ENCODE assay signal across 8 cellular contexts in genomic region chr17:75763613-75764416, GRCh38. TPM values are rescaled to one million over a fixed set of nuclear protein-coding genes. Genes with fewer than 3 reads are reported as not detected.
DNase-seq lines count a peak whose midpoint lies in the region; ATAC-seq, FAIRE-seq and TF ChIP-seq lines count a peak whose summit lies in the region.

No MANE protein-coding gene starts in this region.

- H3K36me3 ChIP-seq in K562 (ENCODE audit: control insufficient read depth, insufficient read depth, low read length) (no peaks in the 10 kb centered on the region), lower lobe of right lung (peaks cover 8% of the 10 kb centered on the region), upper lobe of left lung (peaks cover 3 to 19% (median 8%) of the 10 kb centered on the region in 4 donors)

- H3K27ac Mint-ChIP-seq in activated T-cell treated with anti-CD3 and anti-CD28 coated beads, Interleukin-2, amount 50 U/mL, for 72 hours = no peak overlapping the region

- TF ChIP-seq POLR2A in K562 (conservative IDR thresholded peaks at IDR 0.05) (no peak), upper lobe of left lung (IDR thresholded peaks at IDR 0.05) (no peak)

- intact Hi-C loops in K562 (cut with micrococcal nuclease) = loop anchor here (5.0 kb wide), 1 partner anchor 83 kb away; no protein-coding TSS in a partner anchor
- intact Hi-C loops in lower lobe of right lung (cut with DNase I) = no loop called here

- H3K4me3 ChIP-seq in K562 (peak overlapping the region; percentile 74), lower lobe of right lung (peak overlapping the region; percentile 89), upper lobe of left lung (peak overlapping the region; percentile 40 to 77 (median 69))

- in situ Hi-C loops in K562 (cut with MboI) = no loop called here

- H3K9ac ChIP-seq in K562 (ENCODE audit: insufficient read depth in 1 of 2, low read depth in 2 of 2, low read length in 2 of 2) = peak overlapping the region; percentile 88 to 92

- H3K27ac ChIP-seq in K562 (ENCODE audit: extremely low read depth, low read depth, low read length) (peak overlapping the region; percentile 59), lower lobe of right lung (peak overlapping the region; percentile 93), upper lobe of left lung (peak overlapping the region; percentile 83 to 92 (median 88))

- TF ChIP-seq EP300 in K562 (IDR thresholded peaks at IDR 0.05; ENCODE audit: low read length) = no peak
- TF ChIP-seq EP300 in upper lobe of left lung (IDR thresholded peaks at IDR 0.05) = no peak

- H3K27me3 ChIP-seq in K562 (ENCODE audit: control insufficient read depth in 2 of 2, insufficient read depth in 2 of 2, low read length in 2 of 2) (no peaks in the 10 kb centered on the region), lower lobe of right lung (ENCODE audit: low read depth) (no peaks in the 10 kb centered on the region), upper lobe of left lung (no peaks in the 10 kb centered on the region)

- H3K9me3 ChIP-seq in K562 (replicated peaks; ENCODE audit: control insufficient read depth, insufficient read depth, low read depth, low read length) (no peaks in the 10 kb centered on the region), lower lobe of right lung (no peaks in the 10 kb centered on the region), upper lobe of left lung (no peaks in the 10 kb centered on the region)

- no peaks in the 10 kb centered on the region for H3K79me2 ChIP-seq in K562 (ENCODE audit: control insufficient read depth, insufficient read depth, low read length)

- H3K4me3 Mint-ChIP-seq in activated T-cell treated with anti-CD3 and anti-CD28 coated beads, Interleukin-2, amount 50 U/mL, for 72 hours = peak overlapping the region; percentile 83 to 93

- no peak for ATAC-seq in activated T-cell treated with anti-CD3 and anti-CD28 coated beads, Interleukin-2, amount 50 U/mL, for 72 hours (replicated peaks in 1 of 2)
- ATAC-seq in K562 = peak; percentile 9
- peak; percentile 0 for ATAC-seq in lower lobe of right lung
- no peak for ATAC-seq in upper lobe of left lung (ENCODE audit: low FRiP score in 2 of 2)

- no TSS peak for BruUV-seq in K562 (replicated peaks; lab: Mats Ljungman, UMichigan)

- peaks cover 19% of the 10 kb centered on the region for H3K4me1 Mint-ChIP-seq in activated T-cell treated with anti-CD3 and anti-CD28 coated beads, Interleukin-2, amount 50 U/mL, for 72 hours (ENCODE audit: low read depth)

- peak overlapping the region; percentile 92 for H2AFZ ChIP-seq in K562 (ENCODE audit: low read depth, low read length)

- TF ChIP-seq CTCF in K562 (IDR thresholded peaks at IDR 0.05 in 2 of 3, conservative IDR thresholded peaks at IDR 0.05 in 1 of 3; ENCODE audit: insufficient read depth in 2 of 3, low read depth in 1 of 3, low read length in 3 of 3) (no peak), lower lobe of right lung (IDR thresholded peaks at IDR 0.05) (no peak), upper lobe of left lung (IDR thresholded peaks at IDR 0.05) (no peak), GM10248 (IDR thresholded peaks at IDR 0.05; ENCODE audit: control extremely low read depth, extremely low read depth, low read depth, missing control alignments) (no peak)

- DNase-seq in activated T-cell treated with anti-CD3 and anti-CD28 coated beads, Interleukin-2, amount 50 U/mL, for 72 hours = no peak
- DNase-seq in activated T-cell treated with anti-CD3 and anti-CD28 coated beads for 4 hours (no peak), K562 (ENCODE audit: extremely low read depth in 1 of 4, low spot score in 3 of 4) (peak in 2 of 4 experiments; percentile 50 to 56), lower lobe of right lung (peak; percentile 43), upper lobe of left lung (no peak), NCI-H1930 (lab: John Stamatoyannopoulos, UW) (no peak), GM10248 (ENCODE audit: extremely low spot score) (no peak), GM19240 (ENCODE audit: insufficient read length, low spot score) (no peak)

- peaks cover 0 to 1% of the 10 kb centered on the region in 2 donors for H3K36me3 Mint-ChIP-seq in activated T-cell treated with anti-CD3 and anti-CD28 coated beads, Interleukin-2, amount 50 U/mL, for 72 hours (ENCODE audit: insufficient read depth in 2 of 2)

- peak; percentile 15 for FAIRE-seq in K562 (lab: Jason Lieb, UNC)

- CTCF ChIA-PET in K562 (lab: Yijun Ruan, JAX; ENCODE audit: low intra/inter-chr PET ratio) (interaction anchor here (0.6 to 1.9 kb wide), 3 partner anchors 65 to 241 kb away, joined by 3 to 5 read pairs (median 3); no protein-coding TSS in a partner anchor), GM10248 (lab: Yijun Ruan, JAX) (interaction anchor here (0.7 to 6.1 kb wide), 29 partner anchors 8 to 163 kb away, joined by 3 to 106 read pairs (median 5); partner anchors contain the start of genes SMIM5, TRIM65, UNK and WBP2)

- H3K4me1 ChIP-seq in K562 (replicated peaks in 1 of 2; ENCODE audit: control insufficient read depth in 2 of 2, insufficient read depth in 2 of 2, low read length in 2 of 2) (peaks cover 12 to 38% of the 10 kb centered on the region in 2 experiments), lower lobe of right lung (peaks cover 21% of the 10 kb centered on the region), upper lobe of left lung (peaks cover 17 to 30% (median 20%) of the 10 kb centered on the region in 4 donors)

- H3K27me3 Mint-ChIP-seq in activated T-cell treated with anti-CD3 and anti-CD28 coated beads, Interleukin-2, amount 50 U/mL, for 72 hours (ENCODE audit: low read depth) = no peaks in the 10 kb centered on the region

- H4K20me1 ChIP-seq in K562 (replicated peaks; ENCODE audit: control insufficient read depth, insufficient read depth, low read length) = no peaks in the 10 kb centered on the region; the same call in 1 of the 2 replicates

- H3K4me2 ChIP-seq in K562 (ENCODE audit: insufficient read depth, low read length) = peak overlapping the region; percentile 85

- no peak for TF ChIP-seq RAD21 in K562 (CRISPR knock-in tag; conservative IDR thresholded peaks at IDR 0.05 in 1 of 2, IDR thresholded peaks at IDR 0.05 in 1 of 2)

- H3K9me3 Mint-ChIP-seq in activated T-cell treated with anti-CD3 and anti-CD28 coated beads, Interleukin-2, amount 50 U/mL, for 72 hours = no peaks in the 10 kb centered on the region

- 72% methylated on average over 16 of the region's 16 CpGs for WGBS in K562 (ENCODE audit: insufficient coverage, low coverage, missing lambda C conversion rate)
- WGBS in upper lobe of left lung, 2 donors = 77 to 91% methylated on average over 4 to 16 of the region's 16 CpGs

- POLR2A ChIA-PET in K562 (lab: Yijun Ruan, JAX) (interaction anchor here (0.6 to 14.7 kb wide), 7 partner anchors 10 to 91 kb away, joined by 3 to 464 read pairs (median 4); partner anchors contain the start of gene WBP2), GM10248 (lab: Yijun Ruan, JAX) (interaction anchor here (0.6 to 6.2 kb wide), 5 partner anchors 12 to 474 kb away, joined by 3 to 97 read pairs (median 3); a partner anchor contains a TSS)

- H3K9me1 ChIP-seq in K562 (ENCODE audit: control insufficient read depth, insufficient read depth, low read length) = peaks cover 4% of the 10 kb centered on the region

RNA-seq across cellular contexts. Expression of gene GALK1, which starts 1.2 kb away (rescaled TPM):
- 10 to 100 TPM; 41.9 to 51.2 TPM for total RNA-seq in activated T-cell treated with anti-CD3 and anti-CD28 coated beads, Interleukin-2, amount 50 U/mL, for 72 hours
- 12.6 and 46.2 TPM in 2 replicates for total RNA-seq in K562 (2011; cell fraction: chromatin; rRNA removed; ENCODE audit: low replicate concordance)
- total RNA-seq in K562 (2011; cell fraction: nucleolus; rRNA removed) = 46.2 and 53.6 TPM in 2 replicates
- 21.6 and 27.1 TPM in 2 replicates for total RNA-seq in K562 (2011; cell fraction: nucleoplasm; rRNA removed)
- total RNA-seq in K562 (2014; rRNA removed) (51.6 and 58.5 TPM in 2 replicates), K562 (2014; rRNA removed; fragmentation: Illumina TruSeq; extraction: Trizol) (2.2 and 4.2 TPM in 2 replicates), K562 (2015; rRNA removed; fragmentation: Illumina TruSeq; extraction: Trizol) (23.2 and 23.4 TPM in 2 replicates), K562 (2021) (41.6 and 46.7 TPM in 2 replicates), lower lobe of right lung (34.0 TPM), upper lobe of left lung (10 to 100 TPM; 18.9 to 65.7 (median 40.6) TPM)
- polyA plus RNA-seq in K562 (2011; rRNA removed) (17.4 and 31.4 TPM in 2 replicates), K562 (2014; fragmentation: Illumina TruSeq; extraction: Trizol) (6.1 and 15.8 TPM in 2 replicates), K562 (2014; fragmentation: Nextera tagmentation; extraction: Ambion mirVana) (1 to 10 TPM in 1 of 2 experiments, under 1 TPM in 1; 0.45 to 2.1 TPM), K562 (2014; rRNA removed) (36.4 and 40.3 TPM in 2 replicates)
- 40.3 and 101 TPM in 2 replicates for polyA plus RNA-seq in K562 (2011; cell fraction: cytosol; rRNA removed)
- 71.0 and 91.6 TPM in 2 replicates for polyA plus RNA-seq in K562 (2011; cell fraction: nucleus; rRNA removed)
- 29.9 and 60.2 TPM in 2 replicates for polyA plus RNA-seq in K562 (2012)
- polyA minus RNA-seq in K562 (2011; rRNA and poly(A)+ RNA removed) = 7.4 and 9.8 TPM in 2 replicates
- 23.4 and 30.8 TPM in 2 replicates for polyA minus RNA-seq in K562 (2011; cell fraction: cytosol; rRNA and poly(A)+ RNA removed)
- 18.3 and 25.1 TPM in 2 replicates for polyA minus RNA-seq in K562 (2011; cell fraction: nucleus; rRNA and poly(A)+ RNA removed)

RNA-seq across cellular contexts. Expression of gene UNK, which starts 20.8 kb away (rescaled TPM):
- 10 to 100 TPM; 20.7 to 22.6 TPM for total RNA-seq in activated T-cell treated with anti-CD3 and anti-CD28 coated beads, Interleukin-2, amount 50 U/mL, for 72 hours
- total RNA-seq in K562 (2011; cell fraction: chromatin; rRNA removed; ENCODE audit: low replicate concordance) = 112 and 148 TPM in 2 replicates
- total RNA-seq in K562 (2011; cell fraction: nucleolus; rRNA removed) = 60.9 and 67.9 TPM in 2 replicates
- 116 and 161 TPM in 2 replicates for total RNA-seq in K562 (2011; cell fraction: nucleoplasm; rRNA removed)
- total RNA-seq in K562 (2014; rRNA removed) = 12.8 and 16.0 TPM in 2 replicates
- total RNA-seq in K562 (2014; rRNA removed; fragmentation: Illumina TruSeq; extraction: Trizol) = 24.8 and 27.6 TPM in 2 replicates
- 25.8 and 27.7 TPM in 2 replicates for total RNA-seq in K562 (2015; rRNA removed; fragmentation: Illumina TruSeq; extraction: Trizol)
- 22.2 and 26.7 TPM in 2 replicates for total RNA-seq in K562 (2021)
- polyA plus RNA-seq in K562 (2011; rRNA removed) = 38.6 and 38.7 TPM in 2 replicates
- 17.7 and 26.9 TPM in 2 replicates for polyA plus RNA-seq in K562 (2011; cell fraction: cytosol; rRNA removed)
- 31.3 and 35.3 TPM in 2 replicates for polyA plus RNA-seq in K562 (2011; cell fraction: nucleus; rRNA removed)
- polyA plus RNA-seq in K562 (2012) = 20.2 and 24.9 TPM in 2 replicates
- 36.5 and 38.1 TPM in 2 replicates for polyA plus RNA-seq in K562 (2014; fragmentation: Illumina TruSeq; extraction: Trizol)
- 10 to 100 TPM; 13.7 to 18.8 TPM for polyA plus RNA-seq in K562 (2014; fragmentation: Nextera tagmentation; extraction: Ambion mirVana)
- polyA plus RNA-seq in K562 (2014; rRNA removed) = 24.2 and 25.4 TPM in 2 replicates
- polyA minus RNA-seq in K562 (2011; rRNA and poly(A)+ RNA removed) = 25.3 and 43.9 TPM in 2 replicates
- 6.6 and 14.4 TPM in 2 replicates for polyA minus RNA-seq in K562 (2011; cell fraction: cytosol; rRNA and poly(A)+ RNA removed)
- 17.8 and 34.1 TPM in 2 replicates for polyA minus RNA-seq in K562 (2011; cell fraction: nucleus; rRNA and poly(A)+ RNA removed)
- total RNA-seq in lower lobe of right lung = 31.1 TPM
- 10 to 100 TPM; 22.4 to 97.4 (median 31.4) TPM for total RNA-seq in upper lobe of left lung

RNA-seq across cellular contexts. Expression of gene ITGB4, which starts 42.6 kb away (rescaled TPM):
- total RNA-seq in activated T-cell treated with anti-CD3 and anti-CD28 coated beads, Interleukin-2, amount 50 U/mL, for 72 hours = 1 to 10 TPM; 2.7 to 3.5 TPM
- 0.84 and 1.1 TPM in 2 replicates for total RNA-seq in K562 (2011; cell fraction: chromatin; rRNA removed; ENCODE audit: low replicate concordance)
- 1.7 and 2.4 TPM in 2 replicates for total RNA-seq in K562 (2011; cell fraction: nucleolus; rRNA removed)
- total RNA-seq in K562 (2011; cell fraction: nucleoplasm; rRNA removed) = 1.4 and 1.9 TPM in 2 replicates
- 0.05 and 0.82 TPM in 2 replicates for total RNA-seq in K562 (2014; rRNA removed)
- total RNA-seq in K562 (2014; rRNA removed; fragmentation: Illumina TruSeq; extraction: Trizol) = not detected in 2 replicates
- 0.25 and 0.26 TPM in 2 replicates for total RNA-seq in K562 (2015; rRNA removed; fragmentation: Illumina TruSeq; extraction: Trizol)
- 0.89 and 2.8 TPM in 2 replicates for total RNA-seq in K562 (2021)
- polyA plus RNA-seq in K562 (2011; rRNA removed) = 0.95 and 1.3 TPM in 2 replicates
- 1.1 and 2.0 TPM in 2 replicates for polyA plus RNA-seq in K562 (2011; cell fraction: cytosol; rRNA removed)
- polyA plus RNA-seq in K562 (2011; cell fraction: nucleus; rRNA removed) = 2.3 and 2.6 TPM in 2 replicates
- polyA plus RNA-seq in K562 (2012) = 1.9 and 4.1 TPM in 2 replicates
- 0.58 and 0.86 TPM in 2 replicates for polyA plus RNA-seq in K562 (2014; fragmentation: Illumina TruSeq; extraction: Trizol)
- polyA plus RNA-seq in K562 (2014; fragmentation: Nextera tagmentation; extraction: Ambion mirVana) = not detected
- 0.93 and 1.2 TPM in 2 replicates for polyA plus RNA-seq in K562 (2014; rRNA removed)
- 0.24 and 0.32 TPM in 2 replicates for polyA minus RNA-seq in K562 (2011; rRNA and poly(A)+ RNA removed)
- polyA minus RNA-seq in K562 (2011; cell fraction: cytosol; rRNA and poly(A)+ RNA removed) = 3.4 and 4.2 TPM in 2 replicates
- polyA minus RNA-seq in K562 (2011; cell fraction: nucleus; rRNA and poly(A)+ RNA removed) = 0.89 and 1.2 TPM in 2 replicates
- 34.7 TPM for total RNA-seq in lower lobe of right lung
- 10 to 100 TPM; 16.8 to 75.2 (median 41.2) TPM for total RNA-seq in upper lobe of left lung

Comparison
In these comparisons a context has a peak if more than half of its experiments do, and no peak if none do; other contexts are left out.
1. ATAC-seq: peak in K562 (single experiment) and lower lobe of right lung (2 of 2); none in activated T-cell treated with anti-CD3 and anti-CD28 coated beads, Interleukin-2, amount 50 U/mL, for 72 hours (0 of 2) and upper lobe of left lung (0 of 2).
2. Peak in every context shown above with its lines, with median percentiles within 50 percentile points of each other: H3K27ac ChIP-seq and H3K4me3 ChIP-seq.